In the genomic region with DNA sequence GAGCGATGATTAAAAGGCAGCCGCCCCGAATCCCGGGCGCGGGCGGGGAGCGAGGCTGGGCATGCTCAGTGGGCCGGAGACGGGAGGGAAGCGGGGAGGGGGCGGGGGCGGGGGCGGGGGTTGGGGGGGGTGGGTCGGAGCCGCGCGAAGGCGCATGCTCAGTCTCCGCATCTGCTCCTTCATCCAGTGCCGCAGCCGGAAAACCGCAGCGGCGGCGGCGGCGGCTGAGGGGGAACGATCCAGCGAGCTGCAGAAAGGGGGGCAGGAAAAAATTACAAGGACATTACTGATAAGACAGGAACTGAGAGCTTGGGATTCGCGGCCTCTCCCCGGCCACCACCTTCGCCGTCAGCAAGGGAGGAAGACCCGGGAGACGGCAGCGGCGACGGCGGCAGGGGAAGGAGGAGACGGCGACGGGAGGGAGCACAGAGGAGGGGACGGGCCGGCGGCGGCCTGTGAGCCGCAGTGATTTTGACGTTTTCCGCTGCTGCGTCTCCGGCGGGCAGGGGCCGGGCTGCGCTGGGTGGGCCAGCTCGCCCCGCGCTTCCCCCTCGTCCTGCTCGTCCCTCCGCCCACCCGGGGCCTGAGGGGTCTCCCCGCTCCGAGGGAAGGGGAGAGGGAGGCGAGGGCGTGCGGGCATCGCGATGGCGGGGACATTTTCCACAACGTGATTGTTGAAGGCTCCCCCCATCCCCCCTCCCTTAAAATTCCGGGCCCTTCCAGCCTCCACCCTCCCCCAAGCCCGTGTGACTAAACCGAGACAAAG, we compare ENCODE assay signal across 8 cellular contexts. TPM values are rescaled to one million over a fixed set of nuclear protein-coding genes. Genes with fewer than 3 reads are reported as not detected.
A peak's percentile ranks its signal among the peaks of the same experiment; 100 is the strongest.
DNase-seq lines count a peak whose midpoint lies in the region; ATAC-seq lines count a peak whose summit lies in the region.

TSS of gene CAMSAP2 (plus strand) at position 161 of the 766 bp plus-strand sequence. CDS start 935 bp downstream, outside the sequence.

- DNase-seq in SIG-M5 treated with dmso at 0.1 percent for 504 hours (lab: John Stamatoyannopoulos, UW; ENCODE audit: unreplicated experiment) (peak; percentile 67), SIG-M5 (lab: John Stamatoyannopoulos, UW) (no peak), NCI-H345 treated with DMSO at 0.1 percent for 48 hours (lab: John Stamatoyannopoulos, UW; ENCODE audit: unreplicated experiment) (peak; percentile 85), dedifferentiated amniotic fluid mesenchymal stem cell (ENCODE audit: extremely low spot score) (peak; percentile 89), left lobe of liver (ENCODE audit: low spot score) (peak; percentile 87)
- peak; percentile 66 for DNase-seq in activated CD4-positive, alpha-beta T cell treated with anti-CD3 and anti-CD28 coated beads, Interleukin-2, amount 50 U/mL, for 1 hour
- DNase-seq in stimulated activated CD4-positive, alpha-beta T cell treated with anti-CD3 and anti-CD28 coated beads, Interleukin-1b, Interleukin-23, amount 100 ng/mL, for 48 hours, result peak; percentile 40

- ATAC-seq in HG03095 (IDR thresholded peaks at IDR 0.05; ENCODE audit: unreplicated experiment) (peak; percentile 35), left lobe of liver (peak; percentile 89)

RNA-seq across cellular contexts. Expression of gene CAMSAP2, which starts in this region (rescaled TPM):
- total RNA-seq in left lobe of liver, result 5.5 TPM
